ENCODE assay signal across 29 cellular contexts in genomic region chr2:78766459-78766858, GRCh38.
"Had no signal": no experiment of that assay in that cellular context is flagged by ENCODE, and none has a peak within 500 bp of the region (broad histone marks: within the 10 kb centered on the region; RNA-seq: fewer than 3 reads in every experiment).

No MANE protein-coding gene starts in this region.

- DNase-seq: activated B cell treated with CpG ODN at 0.5 μM for 24 hours; activated CD4-positive, alpha-beta T cell treated with anti-CD3 and anti-CD28 coated beads for 48 hours; activated CD4-positive, alpha-beta T cell treated with anti-CD3 and anti-CD28 coated beads, Interleukin-2, amount 50 U/mL, for 1 hour; activated CD4-positive, alpha-beta T cell treated with anti-CD3 and anti-CD28 coated beads, Interleukin-2, amount 50 U/mL, for 48 hours; activated CD8-positive, alpha-beta memory T cell treated with anti-CD3 and anti-CD28 coated beads for 24 hours; activated CD8-positive, alpha-beta T cell treated with anti-CD3 and anti-CD28 coated beads for 36 hours; activated effector memory CD4-positive, alpha-beta T cell treated with Interleukin-2 at 50 U/mL for 16 hours; activated gamma-delta T cell treated with Interleukin-2 at 50 U/mL for 16 hours; activated naive CD4-positive, alpha-beta T cell treated with anti-CD3 and anti-CD28 coated beads, Interleukin-2, amount 50 U/mL, for 16 hours; activated naive CD4-positive, alpha-beta T cell treated with Interleukin-2 at 50 U/mL for 16 hours; activated T-cell treated with anti-CD3 and anti-CD28 coated beads, Interleukin-2, amount 50 U/mL, for 4 hours; aorta; body of pancreas; central memory CD4-positive, alpha-beta T cell; cerebellar nuclear complex; effector memory CD4-positive, alpha-beta T cell; endodermal cell; foreskin fibroblast; gastrocnemius medialis; T-helper 1 cell; T-helper 17 cell; T1000; WERI-Rb-1 had no signal

- H3K4me3 Mint-ChIP-seq: activated B cell treated with CpG ODN at 0.5 μM for 24 hours; activated CD8-positive, alpha-beta T cell treated with anti-CD3 and anti-CD28 coated beads for 36 hours; activated naive CD8-positive, alpha-beta T cell; activated T-cell treated with anti-CD3 and anti-CD28 coated beads, Interleukin-2, amount 50 U/mL, for 4 hours; activated T-helper 17 cell treated with anti-CD3 and anti-CD28 coated beads, Interleukin-2, amount 50 U/mL, for 72 hours; dendritic cell treated with granulocyte-macrophage colony-stimulating factor and Interleukin-4, amounts not matched to agents 40 ng/mL and 50 ng/mL, for 4 days; endodermal cell; T-helper 17 cell; T-helper 2 cell treated with Interferon-gamma antibody and Interleukin-4, amounts not matched to agents 5 μg/mL and 100 μg/mL, for 36 hours had no signal

- ATAC-seq: activated CD4-positive, CD25-positive, alpha-beta regulatory T cell treated with anti-CD3 and anti-CD28 coated beads, Interleukin-2, amount 50 U/mL, for 24 hours; activated CD8-positive, alpha-beta T cell treated with anti-CD3 and anti-CD28 coated beads for 36 hours; activated T-cell treated with anti-CD3 and anti-CD28 coated beads, Interleukin-2, amount 50 U/mL, for 4 hours; activated T-helper 17 cell treated with anti-CD3 and anti-CD28 coated beads, Interleukin-2, amount 50 U/mL, for 72 hours; body of pancreas; esophagus mucosa; gastrocnemius medialis; T-helper 17 cell had no signal

- H3K4me1 Mint-ChIP-seq: activated B cell treated with CpG ODN at 0.5 μM for 24 hours; activated T-helper 17 cell treated with anti-CD3 and anti-CD28 coated beads, Interleukin-2, amount 50 U/mL, for 72 hours; T-helper 17 cell had no signal

- H3K27ac Mint-ChIP-seq: activated B cell treated with CpG ODN at 0.5 μM for 24 hours; activated CD8-positive, alpha-beta T cell treated with anti-CD3 and anti-CD28 coated beads for 36 hours; activated naive CD8-positive, alpha-beta T cell; activated T-helper 17 cell treated with anti-CD3 and anti-CD28 coated beads, Interleukin-2, amount 50 U/mL, for 72 hours; dendritic cell treated with granulocyte-macrophage colony-stimulating factor and Interleukin-4, amounts not matched to agents 40 ng/mL and 50 ng/mL, for 4 days; endodermal cell; T-helper 17 cell; T-helper 2 cell treated with Interferon-gamma antibody and Interleukin-4, amounts not matched to agents 5 μg/mL and 100 μg/mL, for 36 hours had no signal

- H3K27me3 Mint-ChIP-seq: activated B cell treated with CpG ODN at 0.5 μM for 24 hours; activated CD8-positive, alpha-beta T cell treated with anti-CD3 and anti-CD28 coated beads for 36 hours; activated naive CD8-positive, alpha-beta T cell; activated T-helper 17 cell treated with anti-CD3 and anti-CD28 coated beads, Interleukin-2, amount 50 U/mL, for 72 hours; dendritic cell treated with granulocyte-macrophage colony-stimulating factor and Interleukin-4, amounts not matched to agents 40 ng/mL and 50 ng/mL, for 4 days; T-helper 17 cell had no signal

- H3K36me3 Mint-ChIP-seq: activated naive CD8-positive, alpha-beta T cell had no signal
